In the genomic region with DNA sequence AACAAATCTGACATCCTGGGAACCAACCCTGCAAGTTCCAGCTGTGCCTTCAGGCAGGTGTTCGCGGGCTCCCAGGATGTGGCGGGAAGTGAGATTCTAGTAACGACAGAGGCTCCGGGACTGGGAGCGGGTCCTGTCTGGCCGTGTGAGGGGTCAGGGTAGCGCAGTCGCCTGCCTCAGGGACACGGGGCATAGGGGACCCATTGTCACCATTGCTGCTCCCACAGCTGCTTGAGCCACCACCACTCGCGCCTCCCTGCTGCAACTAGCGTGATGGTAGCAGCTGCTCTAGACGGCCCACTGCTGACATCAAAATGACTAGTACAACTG, we compare ENCODE assay signal across 27 cellular contexts.
"Had no signal": no experiment of that assay in that cellular context is flagged by ENCODE, and none has a peak within 500 bp of the region (broad histone marks: within the 10 kb centered on the region; RNA-seq: fewer than 3 reads in every experiment).

No MANE protein-coding gene starts in this region.

- H3K27me3 ChIP-seq: esophagus squamous epithelium, heart right ventricle, neutrophil, pancreas, tibial nerve, upper lobe of left lung, uterus had no signal

- H3K4me2 ChIP-seq: smooth muscle cell had no signal

- ATAC-seq: effector memory CD8-positive, alpha-beta T cell; left ventricle myocardium superior; natural killer cell; pancreas had no signal

- DNase-seq: cortex of kidney; effector memory CD8-positive, alpha-beta T cell; erythroblast; esophagus squamous epithelium; foreskin melanocyte; glutamatergic neuron; heart right ventricle; hippocampal formation; left ventricle myocardium superior; natural killer cell; stimulated activated CD4-positive, alpha-beta T cell treated with anti-CD3 and anti-CD28 coated beads, Interleukin-2, amount 100 ng/mL, for 24 hours; stimulated activated CD4-positive, alpha-beta T cell treated with anti-CD3 and anti-CD28 coated beads, Interleukin-4, amount 100 ng/mL, for 24 hours; stimulated activated naive CD8-positive, alpha-beta T cell treated with anti-CD3 and anti-CD28 coated beads, Interleukin-15, Interleukin-2, amounts not matched to agents 100 U/mL and 50 U/mL, for 24 hours; substantia nigra; uterus had no signal

- H3K4me1 ChIP-seq: esophagus squamous epithelium, heart right ventricle, pancreas, tibial nerve, upper lobe of left lung, uterus had no signal

- H3K27me3 Mint-ChIP-seq: effector memory CD8-positive, alpha-beta T cell; memory B cell; progenitor cell of endocrine pancreas had no signal

- FAIRE-seq: endometrium, islet of Langerhans, pancreas had no signal

- H3K27ac Mint-ChIP-seq: effector memory CD8-positive, alpha-beta T cell; memory B cell; natural killer cell; progenitor cell of endocrine pancreas; stimulated activated effector memory CD8-positive, alpha-beta T cell treated with anti-CD3 and anti-CD28 coated beads, Interleukin-12 subunit alpha, Interleukin-12 subunit beta, amount 100 ng/mL, for 72 hours had no signal

- H3K4me3 ChIP-seq: esophagus squamous epithelium, heart right ventricle, lung, pancreas, smooth muscle cell, thoracic aorta, tibial nerve, upper lobe of left lung, uterus had no signal

- H3K27ac ChIP-seq: esophagus squamous epithelium, heart right ventricle, neutrophil, pancreas, thoracic aorta, tibial nerve, upper lobe of left lung, uterus had no signal

- H3K36me3 Mint-ChIP-seq: memory B cell; stimulated activated effector memory CD8-positive, alpha-beta T cell treated with anti-CD3 and anti-CD28 coated beads, Interleukin-12 subunit alpha, Interleukin-12 subunit beta, amount 100 ng/mL, for 72 hours had no signal

- H3K4me1 Mint-ChIP-seq: memory B cell; natural killer cell; stimulated activated effector memory CD8-positive, alpha-beta T cell treated with anti-CD3 and anti-CD28 coated beads, Interleukin-12 subunit alpha, Interleukin-12 subunit beta, amount 100 ng/mL, for 72 hours had no signal

- H3K36me3 ChIP-seq: esophagus squamous epithelium, heart right ventricle, neutrophil, pancreas, thoracic aorta, tibial nerve, upper lobe of left lung, uterus had no signal

- H3K4me3 Mint-ChIP-seq: effector memory CD8-positive, alpha-beta T cell; memory B cell; natural killer cell; stimulated activated effector memory CD8-positive, alpha-beta T cell treated with anti-CD3 and anti-CD28 coated beads, Interleukin-12 subunit alpha, Interleukin-12 subunit beta, amount 100 ng/mL, for 72 hours had no signal

- H3K9me3 ChIP-seq: neutrophil, pancreas, thoracic aorta, tibial nerve had no signal
